8 cellular contexts compared by ENCODE assay signal in the genomic region with DNA sequence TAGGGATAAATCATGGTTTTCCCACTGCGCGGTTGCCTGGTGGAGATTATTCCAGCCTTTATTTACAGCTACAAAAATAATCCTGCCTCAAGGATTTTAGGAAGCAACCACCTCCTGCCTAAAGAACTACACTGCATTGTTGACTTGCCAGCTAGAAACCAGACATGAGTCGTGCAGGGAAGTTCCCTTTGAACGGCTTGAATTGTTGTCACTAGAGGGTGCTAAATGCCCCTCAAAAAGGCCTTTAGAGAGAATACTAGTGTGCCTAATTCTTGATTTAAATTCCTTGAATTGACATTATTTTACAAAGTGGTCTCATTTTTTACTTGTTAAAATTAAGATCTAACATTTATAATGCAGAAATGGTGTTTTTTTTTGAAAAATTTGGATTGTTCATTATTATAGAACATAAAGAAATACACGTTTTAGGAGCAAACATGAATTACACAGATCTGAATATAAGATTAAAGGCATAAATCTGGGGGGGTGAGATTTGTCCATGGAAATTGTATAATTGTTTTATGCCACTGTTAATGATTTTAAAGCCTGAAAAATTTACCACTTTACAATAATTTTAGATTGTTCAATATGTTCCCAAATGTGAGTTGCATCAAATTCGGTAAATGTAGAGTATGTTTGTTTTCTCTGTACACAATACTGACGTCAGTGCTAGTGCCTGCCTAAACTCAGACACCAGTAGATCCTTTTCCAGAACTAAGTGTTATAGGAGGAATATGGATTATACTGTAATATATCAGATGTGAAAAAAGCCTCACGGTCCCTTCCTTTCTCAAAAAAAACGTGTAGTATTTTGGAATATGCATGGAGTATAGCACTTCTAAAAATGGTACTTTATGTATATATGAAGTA. TPM values are rescaled to one million over a fixed set of nuclear protein-coding genes. Genes with fewer than 3 reads are reported as not detected.
DNase-seq lines count a peak whose midpoint lies in the region; ATAC-seq, FAIRE-seq and TF ChIP-seq lines count a peak whose summit lies in the region.

No MANE protein-coding gene starts in this region.

- TF ChIP-seq RAD21 in liver (IDR thresholded peaks at IDR 0.05): peak; percentile 89 to 92

- no peaks in the 10 kb centered on the region for H3K79me2 ChIP-seq in OCI-LY3 (ENCODE audit: low read length)

- no peaks in the 10 kb centered on the region for H3K36me3 ChIP-seq in OCI-LY3 (replicated peaks; ENCODE audit: low read depth, low read length)
- H3K36me3 ChIP-seq in liver (ENCODE audit: control insufficient read depth in 4 of 4, insufficient read depth in 3 of 4, low read depth in 1 of 4, low read length in 3 of 4): no peaks in the 10 kb centered on the region
- no peaks in the 10 kb centered on the region for H3K36me3 ChIP-seq in aorta (ENCODE audit: control insufficient read depth in 1 of 2, insufficient read depth in 2 of 2, low read length in 1 of 2)

- H3K27ac ChIP-seq in OCI-LY3 (ENCODE audit: low read length) (no peak overlapping the region), liver (ENCODE audit: low read depth in 1 of 2, low read length in 2 of 2) (no peak overlapping the region), aorta (ENCODE audit: low read depth in 1 of 2, low read length in 2 of 2) (peak overlapping the region in 1 of 2 donors; percentile 69)

- H3K9ac ChIP-seq in OCI-LY3 (ENCODE audit: low read length): no peak overlapping the region
- no peak overlapping the region for H3K9ac ChIP-seq in liver (ENCODE audit: low read depth in 1 of 2, low read length in 2 of 2)

- H3K9me3 ChIP-seq in OCI-LY3 (ENCODE audit: insufficient read depth, low read length) (no peaks in the 10 kb centered on the region), liver (ENCODE audit: control insufficient read depth in 4 of 4, low read length in 3 of 4) (no peaks in the 10 kb centered on the region), aorta (ENCODE audit: control insufficient read depth, low read length) (no peaks in the 10 kb centered on the region)

- ATAC-seq in aorta (ENCODE audit: low FRiP score): peak; percentile 86

- WGBS in liver: 30% methylated on average over 9 of the region's 9 CpGs
- WGBS in aorta, 2 donors: 7 to 8% methylated on average over 9 of the region's 9 CpGs

- H3K4me3 ChIP-seq in OCI-LY3 (ENCODE audit: low read length) (no peak overlapping the region), liver (ENCODE audit: low read depth in 1 of 3, low read length in 3 of 3) (no peak overlapping the region), aorta (ENCODE audit: low read length in 2 of 2) (peak overlapping the region; percentile 58 to 65)

- H3K27me3 ChIP-seq in OCI-LY3 (ENCODE audit: low read depth, low read length): no peaks in the 10 kb centered on the region
- peaks cover 0 to 9% (median 2%) of the 10 kb centered on the region in 4 donors for H3K27me3 ChIP-seq in liver (ENCODE audit: control insufficient read depth in 4 of 4, insufficient read depth in 4 of 4, low read length in 3 of 4)
- no peaks in the 10 kb centered on the region for H3K27me3 ChIP-seq in aorta (ENCODE audit: control insufficient read depth in 1 of 2, insufficient read depth in 2 of 2, low read length in 1 of 2)

- TF ChIP-seq CTCF in OCI-LY3 (IDR thresholded peaks at IDR 0.05; ENCODE audit: low read depth, low read length): peak; percentile 60
- peak; percentile 66 for TF ChIP-seq CTCF in liver (IDR thresholded peaks at IDR 0.05; ENCODE audit: low read depth, low read length, missing input control)

- no peaks in the 10 kb centered on the region for H3K4me1 ChIP-seq in OCI-LY3 (ENCODE audit: low read length)
- H3K4me1 ChIP-seq in liver (ENCODE audit: control insufficient read depth in 4 of 4, insufficient read depth in 4 of 4, low read length in 3 of 4): no peaks in the 10 kb centered on the region
- peaks cover 0 to 7% of the 10 kb centered on the region in 2 donors for H3K4me1 ChIP-seq in aorta (ENCODE audit: control insufficient read depth in 1 of 2, insufficient read depth in 2 of 2, low read length in 2 of 2)

- peak; percentile 31 for FAIRE-seq in colon (lab: Jason Lieb, UNC)

- DNase-seq in ELF-1 (ENCODE audit: low read depth, low spot score) (peak; percentile 62), Kasumi-1 (lab: John Stamatoyannopoulos, UW) (peak; percentile 85 to 93), aorta (no peak), ureter (ENCODE audit: low spot score) (no peak)
- no peak for DNase-seq in stimulated activated CD4-positive, alpha-beta T cell treated with anti-CD3 and anti-CD28 coated beads, Interleukin-4, amount 100 ng/mL, for 1 hour

- H2AFZ ChIP-seq in OCI-LY3 (ENCODE audit: low read depth, low read length): no peak overlapping the region

- H4K20me1 ChIP-seq in OCI-LY3 (ENCODE audit: insufficient read depth, low read length): no peaks in the 10 kb centered on the region

- H3K4me2 ChIP-seq in OCI-LY3 (ENCODE audit: low read length): no peak overlapping the region

- intact Hi-C loops in aorta (cut with DNase I): loop anchor here (1.0 to 10.0 kb wide), 5 partner anchors 151 to 629 kb away; no protein-coding TSS in a partner anchor

TF ChIP-seq in liver, 16 proteins besides CTCF, POLR2A, EP300 and RAD21:
- TF ChIP-seq HNF4A (conservative IDR thresholded peaks at IDR 0.05): no peak
- TF ChIP-seq TAF1 (conservative IDR thresholded peaks at IDR 0.05): no peak
- TF ChIP-seq, protein P1, sequence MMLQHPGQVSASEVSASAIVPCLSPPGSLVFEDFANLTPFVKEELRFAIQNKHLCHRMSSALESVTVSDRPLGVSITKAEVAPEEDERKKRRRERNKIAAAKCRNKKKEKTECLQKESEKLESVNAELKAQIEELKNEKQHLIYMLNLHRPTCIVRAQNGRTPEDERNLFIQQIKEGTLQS (IDR thresholded peaks at IDR 0.05): no peak
- TF ChIP-seq GABPA (IDR thresholded peaks at IDR 0.05 in 1 of 2, conservative IDR thresholded peaks at IDR 0.05 in 1 of 2): no peak
- TF ChIP-seq, protein P2, sequence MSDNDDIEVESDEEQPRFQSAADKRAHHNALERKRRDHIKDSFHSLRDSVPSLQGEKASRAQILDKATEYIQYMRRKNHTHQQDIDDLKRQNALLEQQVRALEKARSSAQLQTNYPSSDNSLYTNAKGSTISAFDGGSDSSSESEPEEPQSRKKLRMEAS (IDR thresholded peaks at IDR 0.05): no peak
- TF ChIP-seq YY1 (IDR thresholded peaks at IDR 0.05): no peak
- TF ChIP-seq HNF4G (IDR thresholded peaks at IDR 0.05): no peak
- no peak for TF ChIP-seq RXRA (IDR thresholded peaks at IDR 0.05)
- no peak for TF ChIP-seq FOXA1 (IDR thresholded peaks at IDR 0.05)
- no peak for TF ChIP-seq FOXA2 (IDR thresholded peaks at IDR 0.05)
- no peak for TF ChIP-seq EGR1 (IDR thresholded peaks at IDR 0.05; ENCODE audit: low read depth in 2 of 2)
- TF ChIP-seq SP1 (IDR thresholded peaks at IDR 0.05): no peak

RNA-seq across cellular contexts. Expression of gene ERG, which starts 7.6 kb away (rescaled TPM):
- total RNA-seq in liver (1 to 10 TPM; 3.3 to 4.1 TPM), aorta (100 to 1,000 TPM; 113 to 133 TPM), ureter (27.2 TPM)
- polyA plus RNA-seq in liver (1 to 10 TPM; 4.1 to 6.0 TPM), aorta (10 to 100 TPM; 33.5 to 59.6 TPM)

Comparison
In these comparisons a context has a peak if more than half of its experiments do, and no peak if none do; other contexts are left out.
1. DNase-seq: peak in ELF-1 (single experiment) and Kasumi-1 (2 of 2); none in aorta (0 of 2), stimulated activated CD4-positive, alpha-beta T cell treated with anti-CD3 and anti-CD28 coated beads, Interleukin-4, amount 100 ng/mL, for 1 hour (single experiment) and ureter (single experiment).
2. H3K4me3 ChIP-seq: peak in aorta (2 of 2); none in OCI-LY3 (single experiment) and liver (0 of 3).